Comparison of ENCODE assay signal across 1 cellular context in genomic region chr17:17811381-17812210, GRCh38.
TF ChIP-seq lines count a peak whose summit lies in the region.

No MANE protein-coding gene starts in this region.

TF ChIP-seq in HepG2, 621 proteins besides CTCF, POLR2A, EP300 and RAD21 (continued from another document and continues in another):
- peak; percentile 55 for TF ChIP-seq HNF1B (CRISPR knock-in tag; IDR thresholded peaks at IDR 0.05)
- TF ChIP-seq PAXIP1 (CRISPR knock-in tag; conservative IDR thresholded peaks at IDR 0.05), result peak; percentile 57
- TF ChIP-seq ZNF232 (CRISPR knock-in tag; IDR thresholded peaks at IDR 0.05; ENCODE audit: borderline replicate concordance), result no peak
- TF ChIP-seq CENPBD1 (CRISPR knock-in tag; IDR thresholded peaks at IDR 0.05; ENCODE audit: borderline replicate concordance, low read depth), result no peak
- no peak for TF ChIP-seq PRMT3 (CRISPR knock-in tag; IDR thresholded peaks at IDR 0.05; ENCODE audit: borderline replicate concordance, low read depth)
- TF ChIP-seq TFAP4 (IDR thresholded peaks at IDR 0.05; ENCODE audit: borderline replicate concordance, low read depth), result peak; percentile 32; the same call in 1 of the 2 replicates
- no peak for TF ChIP-seq ZNF276 (CRISPR knock-in tag; IDR thresholded peaks at IDR 0.05; ENCODE audit: low read depth)
- TF ChIP-seq CBX5 (CRISPR knock-in tag; IDR thresholded peaks at IDR 0.05; ENCODE audit: borderline replicate concordance), result no peak; the same call in 1 of the 2 replicates
- no peak for TF ChIP-seq ZNF224 (CRISPR knock-in tag; IDR thresholded peaks at IDR 0.05)
- no peak for TF ChIP-seq GTF2F1 (IDR thresholded peaks at IDR 0.05; ENCODE audit: low read length)
- TF ChIP-seq ZNF501 (CRISPR knock-in tag; IDR thresholded peaks at IDR 0.05), result no peak
- peak; percentile 16; the same call in 1 of the 2 replicates for TF ChIP-seq ZBTB20 (CRISPR knock-in tag; IDR thresholded peaks at IDR 0.05; ENCODE audit: borderline replicate concordance, low read depth)
- no peak for TF ChIP-seq ZNF672 (CRISPR knock-in tag; IDR thresholded peaks at IDR 0.05)
- no peak for TF ChIP-seq ARNTL (CRISPR knock-in tag; IDR thresholded peaks at IDR 0.05)
- TF ChIP-seq, protein P1, sequence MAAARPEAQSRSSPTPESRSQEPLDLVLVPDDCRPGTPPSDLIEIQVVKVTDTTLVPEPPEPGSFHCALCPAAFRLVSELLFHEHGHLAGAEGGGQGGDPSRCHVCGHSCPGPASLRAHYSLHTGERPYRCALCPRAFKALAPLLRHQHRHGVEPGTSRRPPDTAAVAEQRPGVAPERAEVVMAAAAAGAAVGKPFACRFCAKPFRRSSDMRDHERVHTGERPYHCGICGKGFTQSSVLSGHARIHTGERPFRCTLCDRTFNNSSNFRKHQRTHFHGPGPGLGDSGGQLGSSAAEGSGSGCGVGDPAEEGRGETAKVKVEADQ (CRISPR knock-in tag; IDR thresholded peaks at IDR 0.05; ENCODE audit: borderline replicate concordance), result no peak
- no peak for TF ChIP-seq TEAD2 (CRISPR knock-in tag; IDR thresholded peaks at IDR 0.05)
- TF ChIP-seq MAFF (IDR thresholded peaks at IDR 0.05; ENCODE audit: low read depth, low read length), result no peak
- no peak for TF ChIP-seq RFX3 (CRISPR knock-in tag; IDR thresholded peaks at IDR 0.05)
- TF ChIP-seq ZNF382 (CRISPR knock-in tag; IDR thresholded peaks at IDR 0.05; ENCODE audit: borderline replicate concordance), result no peak
- TF ChIP-seq FOXA3 (CRISPR knock-in tag; IDR thresholded peaks at IDR 0.05), result peak; percentile 49; the same call in 1 of the 2 replicates
- peak; percentile 24; the same call in 1 of the 2 replicates for TF ChIP-seq ZNF350 (CRISPR knock-in tag; IDR thresholded peaks at IDR 0.05; ENCODE audit: borderline replicate concordance, low read depth)
- no peak for TF ChIP-seq HDAC6 (IDR thresholded peaks at IDR 0.05; ENCODE audit: low read depth, low read length)
- TF ChIP-seq HNRNPLL (IDR thresholded peaks at IDR 0.05; ENCODE audit: low read depth, low read length, poor library complexity, severe bottlenecking), result no peak
- no peak for TF ChIP-seq SOX13 (IDR thresholded peaks at IDR 0.05)
- peak in 1 of 2 experiments; percentile 19; a peak in 1 of 4 replicates for TF ChIP-seq SOX13 (CRISPR knock-in tag; conservative IDR thresholded peaks at IDR 0.05 in 1 of 2, IDR thresholded peaks at IDR 0.05 in 1 of 2)
- no peak for TF ChIP-seq ATF7-NPFF (CRISPR knock-in tag; IDR thresholded peaks at IDR 0.05; ENCODE audit: low read depth)
- no peak for TF ChIP-seq ZIK1 (CRISPR knock-in tag; IDR thresholded peaks at IDR 0.05; ENCODE audit: borderline replicate concordance, low read depth)
- no peak for TF ChIP-seq ZNF839 (CRISPR knock-in tag; IDR thresholded peaks at IDR 0.05; ENCODE audit: borderline replicate concordance)
- no peak for TF ChIP-seq KLF13 (CRISPR knock-in tag; IDR thresholded peaks at IDR 0.05)
- TF ChIP-seq ZNF777 (CRISPR knock-in tag; IDR thresholded peaks at IDR 0.05), result no peak
- peak; percentile 41; the same call in 1 of the 2 replicates for TF ChIP-seq MED1 (CRISPR knock-in tag; IDR thresholded peaks at IDR 0.05)
- no peak for TF ChIP-seq MIXL1 (CRISPR knock-in tag; IDR thresholded peaks at IDR 0.05)
- TF ChIP-seq CBX2 (IDR thresholded peaks at IDR 0.05; ENCODE audit: low read depth, low read length), result no peak
- no peak for TF ChIP-seq CBX2 (CRISPR knock-in tag; IDR thresholded peaks at IDR 0.05; ENCODE audit: low read depth)
- TF ChIP-seq ZNF580 (CRISPR knock-in tag; IDR thresholded peaks at IDR 0.05; ENCODE audit: borderline replicate concordance, low read depth), result no peak
- TF ChIP-seq BORCS8-MEF2B (CRISPR knock-in tag; IDR thresholded peaks at IDR 0.05), result 0 out of 2 replicates have a peak, but pooled peaks have one; percentile 28
- no peak; the same call in 1 of the 2 replicates for TF ChIP-seq ZMAT3 (CRISPR knock-in tag; conservative IDR thresholded peaks at IDR 0.05)
- TF ChIP-seq ZNF792 (CRISPR knock-in tag; IDR thresholded peaks at IDR 0.05), result no peak
- TF ChIP-seq ZNF263 (CRISPR knock-in tag; IDR thresholded peaks at IDR 0.05), result peak; percentile 74; the same call in 1 of the 2 replicates
- no peak for TF ChIP-seq TBP (CRISPR knock-in tag; IDR thresholded peaks at IDR 0.05)
- peak; percentile 54 for TF ChIP-seq TARDBP (CRISPR knock-in tag; IDR thresholded peaks at IDR 0.05)
- no peak for TF ChIP-seq ZBTB21 (CRISPR knock-in tag; IDR thresholded peaks at IDR 0.05)
- TF ChIP-seq TBX2 (CRISPR knock-in tag; IDR thresholded peaks at IDR 0.05; ENCODE audit: borderline replicate concordance), result peak; percentile 31; the same call in 1 of the 2 replicates
- TF ChIP-seq ZNF510 (CRISPR knock-in tag; IDR thresholded peaks at IDR 0.05; ENCODE audit: low read depth), result no peak
- no peak for TF ChIP-seq RFXAP (CRISPR knock-in tag; IDR thresholded peaks at IDR 0.05; ENCODE audit: borderline replicate concordance)
- TF ChIP-seq ZNF605 (CRISPR knock-in tag; IDR thresholded peaks at IDR 0.05), result peak; percentile 24; the same call in 1 of the 2 replicates
- TF ChIP-seq ZBTB4 (CRISPR knock-in tag; IDR thresholded peaks at IDR 0.05; ENCODE audit: borderline replicate concordance), result peak; percentile 21; the same call in 1 of the 2 replicates
- peak; percentile 10; the same call in 1 of the 2 replicates for TF ChIP-seq HMG20A (CRISPR knock-in tag; IDR thresholded peaks at IDR 0.05; ENCODE audit: borderline replicate concordance)
- TF ChIP-seq ATM (IDR thresholded peaks at IDR 0.05; ENCODE audit: borderline replicate concordance), result no peak
- TF ChIP-seq TAF1 (CRISPR knock-in tag; IDR thresholded peaks at IDR 0.05), result no peak
- TF ChIP-seq ZNF609 (CRISPR knock-in tag; IDR thresholded peaks at IDR 0.05; ENCODE audit: borderline replicate concordance), result no peak
- TF ChIP-seq ZNF354B (CRISPR knock-in tag; IDR thresholded peaks at IDR 0.05), result no peak
- no peak for TF ChIP-seq ZKSCAN8 (CRISPR knock-in tag; IDR thresholded peaks at IDR 0.05; ENCODE audit: borderline replicate concordance)
